1 cellular context compared by ENCODE assay signal in genomic region chr16:81650281-81650680, GRCh38.
TF ChIP-seq lines count a peak whose summit lies in the region.

No MANE protein-coding gene starts in this region.

TF ChIP-seq in WTC11, 78 proteins besides CTCF, POLR2A, EP300 and RAD21 (continued from another document):
- TF ChIP-seq, protein P1, sequence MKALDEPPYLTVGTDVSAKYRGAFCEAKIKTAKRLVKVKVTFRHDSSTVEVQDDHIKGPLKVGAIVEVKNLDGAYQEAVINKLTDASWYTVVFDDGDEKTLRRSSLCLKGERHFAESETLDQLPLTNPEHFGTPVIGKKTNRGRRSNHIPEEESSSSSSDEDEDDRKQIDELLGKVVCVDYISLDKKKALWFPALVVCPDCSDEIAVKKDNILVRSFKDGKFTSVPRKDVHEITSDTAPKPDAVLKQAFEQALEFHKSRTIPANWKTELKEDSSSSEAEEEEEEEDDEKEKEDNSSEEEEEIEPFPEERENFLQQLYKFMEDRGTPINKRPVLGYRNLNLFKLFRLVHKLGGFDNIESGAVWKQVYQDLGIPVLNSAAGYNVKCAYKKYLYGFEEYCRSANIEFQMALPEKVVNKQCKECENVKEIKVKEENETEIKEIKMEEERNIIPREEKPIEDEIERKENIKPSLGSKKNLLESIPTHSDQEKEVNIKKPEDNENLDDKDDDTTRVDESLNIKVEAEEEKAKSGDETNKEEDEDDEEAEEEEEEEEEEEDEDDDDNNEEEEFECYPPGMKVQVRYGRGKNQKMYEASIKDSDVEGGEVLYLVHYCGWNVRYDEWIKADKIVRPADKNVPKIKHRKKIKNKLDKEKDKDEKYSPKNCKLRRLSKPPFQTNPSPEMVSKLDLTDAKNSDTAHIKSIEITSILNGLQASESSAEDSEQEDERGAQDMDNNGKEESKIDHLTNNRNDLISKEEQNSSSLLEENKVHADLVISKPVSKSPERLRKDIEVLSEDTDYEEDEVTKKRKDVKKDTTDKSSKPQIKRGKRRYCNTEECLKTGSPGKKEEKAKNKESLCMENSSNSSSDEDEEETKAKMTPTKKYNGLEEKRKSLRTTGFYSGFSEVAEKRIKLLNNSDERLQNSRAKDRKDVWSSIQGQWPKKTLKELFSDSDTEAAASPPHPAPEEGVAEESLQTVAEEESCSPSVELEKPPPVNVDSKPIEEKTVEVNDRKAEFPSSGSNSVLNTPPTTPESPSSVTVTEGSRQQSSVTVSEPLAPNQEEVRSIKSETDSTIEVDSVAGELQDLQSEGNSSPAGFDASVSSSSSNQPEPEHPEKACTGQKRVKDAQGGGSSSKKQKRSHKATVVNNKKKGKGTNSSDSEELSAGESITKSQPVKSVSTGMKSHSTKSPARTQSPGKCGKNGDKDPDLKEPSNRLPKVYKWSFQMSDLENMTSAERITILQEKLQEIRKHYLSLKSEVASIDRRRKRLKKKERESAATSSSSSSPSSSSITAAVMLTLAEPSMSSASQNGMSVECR (CRISPR knock-in tag; IDR thresholded peaks at IDR 0.05; ENCODE audit: borderline replicate concordance) = no peak
- TF ChIP-seq, protein P2, sequence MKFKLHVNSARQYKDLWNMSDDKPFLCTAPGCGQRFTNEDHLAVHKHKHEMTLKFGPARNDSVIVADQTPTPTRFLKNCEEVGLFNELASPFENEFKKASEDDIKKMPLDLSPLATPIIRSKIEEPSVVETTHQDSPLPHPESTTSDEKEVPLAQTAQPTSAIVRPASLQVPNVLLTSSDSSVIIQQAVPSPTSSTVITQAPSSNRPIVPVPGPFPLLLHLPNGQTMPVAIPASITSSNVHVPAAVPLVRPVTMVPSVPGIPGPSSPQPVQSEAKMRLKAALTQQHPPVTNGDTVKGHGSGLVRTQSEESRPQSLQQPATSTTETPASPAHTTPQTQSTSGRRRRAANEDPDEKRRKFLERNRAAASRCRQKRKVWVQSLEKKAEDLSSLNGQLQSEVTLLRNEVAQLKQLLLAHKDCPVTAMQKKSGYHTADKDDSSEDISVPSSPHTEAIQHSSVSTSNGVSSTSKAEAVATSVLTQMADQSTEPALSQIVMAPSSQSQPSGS (CRISPR knock-in tag; IDR thresholded peaks at IDR 0.05; ENCODE audit: borderline replicate concordance, low read depth) = no peak
- no peak for TF ChIP-seq STAT6 (CRISPR knock-in tag; conservative IDR thresholded peaks at IDR 0.05; ENCODE audit: low read depth)
- no peak for TF ChIP-seq ZBTB43 (CRISPR knock-in tag; IDR thresholded peaks at IDR 0.05)
- TF ChIP-seq GABPB1 (CRISPR knock-in tag; IDR thresholded peaks at IDR 0.05) = no peak
- no peak for TF ChIP-seq TEAD4 (CRISPR knock-in tag; IDR thresholded peaks at IDR 0.05)
- no peak for TF ChIP-seq E2F1 (CRISPR knock-in tag; IDR thresholded peaks at IDR 0.05)
TF ChIP-seq in WTC11: peak in this region for 0.
